In genomic region chr7:67589178-67589577, GRCh38 we compare ENCODE assay signal across 13 cellular contexts.
DNase-seq lines count a peak whose midpoint lies in the region; ATAC-seq, FAIRE-seq and TF ChIP-seq lines count a peak whose summit lies in the region.
"Had no signal": no experiment of that assay in that cellular context is flagged by ENCODE, and none has a peak within 500 bp of the region (broad histone marks: within the 10 kb centered on the region; RNA-seq: fewer than 3 reads in every experiment).

No MANE protein-coding gene starts in this region.

- no peak for TF ChIP-seq RAD21 in K562 (CRISPR knock-in tag; conservative IDR thresholded peaks at IDR 0.05 in 1 of 2, IDR thresholded peaks at IDR 0.05 in 1 of 2)
- no peak for TF ChIP-seq RAD21 in neural cell (conservative IDR thresholded peaks at IDR 0.05)

- H3K4me2 ChIP-seq in K562 (ENCODE audit: insufficient read depth, low read length) (no peak overlapping the region), neural cell (ENCODE audit: low read length) (peak overlapping the region; percentile 8), PC-9 (no peak overlapping the region)
- H3K4me2 ChIP-seq: A549 had no signal

- H3K4me3 ChIP-seq in K562 (no peak overlapping the region), neural cell (ENCODE audit: low read length) (peak overlapping the region; percentile 35), PC-9 (no peak overlapping the region)
- H3K4me3 ChIP-seq: A549, GM23248 had no signal

- H3K27me3 ChIP-seq in K562 (ENCODE audit: control insufficient read depth in 2 of 2, insufficient read depth in 2 of 2, low read length in 2 of 2): peaks cover 0 to 6% of the 10 kb centered on the region in 2 experiments; a peak in 1 of 5 replicates
- no peaks in the 10 kb centered on the region for H3K27me3 ChIP-seq in neural cell (ENCODE audit: insufficient read depth, low read depth, low read length)
- H3K27me3 ChIP-seq in PC-9 (ENCODE audit: insufficient read depth, low read depth): 0 out of 2 replicates have a peak, but pooled peaks cover 6% of the 10 kb centered on the region

- POLR2A ChIA-PET in K562 (lab: Yijun Ruan, JAX): interaction anchor here (0.7 kb wide), 1 partner anchor 8 kb away, joined by 3 read pairs; no protein-coding TSS in a partner anchor
- POLR2A ChIA-PET in PC-9 (lab: Charles Lee; ENCODE audit: unreplicated experiment): no interaction called here

- no peak overlapping the region for H2AFZ ChIP-seq in K562 (ENCODE audit: low read depth, low read length)
- H2AFZ ChIP-seq in neural cell (ENCODE audit: low read depth, low read length): no peak overlapping the region
- no peak overlapping the region for H2AFZ ChIP-seq in PC-9
- H2AFZ ChIP-seq: GM23248 had no signal

- H3K9me2 ChIP-seq in neural cell (ENCODE audit: insufficient read depth, low read length): no peaks in the 10 kb centered on the region
- H3K9me2 ChIP-seq in PC-9 (ENCODE audit: insufficient read depth): no peaks in the 10 kb centered on the region

- WGBS in K562 (ENCODE audit: insufficient coverage, low coverage, missing lambda C conversion rate): 4% methylated on average over 10 of the region's 10 CpGs

- H3K27ac ChIP-seq in K562 (ENCODE audit: extremely low read depth, low read depth, low read length): no peak overlapping the region
- H3K27ac ChIP-seq in neural cell (ENCODE audit: low read length): peak overlapping the region; percentile 66
- no peak overlapping the region for H3K27ac ChIP-seq in PC-9
- H3K27ac ChIP-seq: A549, GM23248 had no signal

- peak; percentile 13 for DNase-seq in Ammon's horn (ENCODE audit: low spot score)
- peak; percentile 3 for DNase-seq in COR-L47 (lab: John Stamatoyannopoulos, UW)
- DNase-seq in K562 (ENCODE audit: extremely low read depth in 1 of 4, low spot score in 3 of 4): no peak
- no peak for DNase-seq in PC-9
- DNase-seq: Caco-2; CD8-positive, alpha-beta T cell; GM23248; H7 had no signal

- in situ Hi-C loops in K562 (cut with MboI): no loop called here

- H3K36me3 ChIP-seq in K562 (ENCODE audit: control insufficient read depth, insufficient read depth, low read length): no peaks in the 10 kb centered on the region
- H3K36me3 ChIP-seq in neural cell (ENCODE audit: insufficient read depth, low read length): no peaks in the 10 kb centered on the region
- H3K36me3 ChIP-seq in PC-9 (ENCODE audit: low read depth): no peaks in the 10 kb centered on the region

- H3F3A ChIP-seq in neural cell (ENCODE audit: insufficient read depth, low read length, poor library complexity, severe bottlenecking) (no peaks in the 10 kb centered on the region), PC-9 (ENCODE audit: insufficient read depth, low read depth) (no peaks in the 10 kb centered on the region)

- H3K9me1 ChIP-seq in K562 (ENCODE audit: control insufficient read depth, insufficient read depth, low read length): no peaks in the 10 kb centered on the region

- TF ChIP-seq POLR2A in K562 (conservative IDR thresholded peaks at IDR 0.05): no peak

- TF ChIP-seq EP300 in K562 (IDR thresholded peaks at IDR 0.05; ENCODE audit: low read length) (no peak), neural cell (conservative IDR thresholded peaks at IDR 0.05; ENCODE audit: poor library complexity, severe bottlenecking) (peak; percentile 57)

- ATAC-seq in K562 (no peak), HG02623 (IDR thresholded peaks at IDR 0.05; ENCODE audit: unreplicated experiment) (no peak)
- ATAC-seq: A549; CD8-positive, alpha-beta T cell had no signal

- intact Hi-C loops in K562 (cut with micrococcal nuclease) (no loop called here), PC-9 (cut with micrococcal nuclease; ENCODE audit: unreplicated experiment) (no loop called here)

- H3K79me2 ChIP-seq in K562 (ENCODE audit: control insufficient read depth, insufficient read depth, low read length): no peaks in the 10 kb centered on the region
- no peaks in the 10 kb centered on the region for H3K79me2 ChIP-seq in neural cell (replicated peaks; ENCODE audit: insufficient read depth, low read length)
- H3K79me2 ChIP-seq in PC-9 (ENCODE audit: low read depth): no peaks in the 10 kb centered on the region

- H3K9me3 ChIP-seq in K562 (replicated peaks; ENCODE audit: control insufficient read depth, insufficient read depth, low read depth, low read length): 0 out of 2 replicates have a peak, but pooled peaks cover 2% of the 10 kb centered on the region
- no peaks in the 10 kb centered on the region for H3K9me3 ChIP-seq in neural cell (ENCODE audit: low read length)
- no peaks in the 10 kb centered on the region for H3K9me3 ChIP-seq in PC-9 (ENCODE audit: insufficient read depth, low read depth)

- H4K20me1 ChIP-seq in K562 (replicated peaks; ENCODE audit: control insufficient read depth, insufficient read depth, low read length) (no peaks in the 10 kb centered on the region), neural cell (ENCODE audit: insufficient read depth) (no peaks in the 10 kb centered on the region), PC-9 (ENCODE audit: insufficient read depth) (no peaks in the 10 kb centered on the region)

- H3K9ac ChIP-seq in K562 (ENCODE audit: insufficient read depth in 1 of 2, low read depth in 2 of 2, low read length in 2 of 2) (no peak overlapping the region), neural cell (ENCODE audit: low read length) (no peak overlapping the region)
- H3K9ac ChIP-seq: GM23248 had no signal

- no TSS peak for BruUV-seq in K562 (replicated peaks; lab: Mats Ljungman, UMichigan)
- BruUV-seq in PC-9 (replicated peaks; lab: Mats Ljungman, UMichigan): no TSS peak

- no peak for FAIRE-seq in K562 (lab: Jason Lieb, UNC)
- FAIRE-seq: A549, G401.6, GM12891 had no signal

- no peak for TF ChIP-seq CTCF in K562 (IDR thresholded peaks at IDR 0.05 in 2 of 3, conservative IDR thresholded peaks at IDR 0.05 in 1 of 3; ENCODE audit: insufficient read depth in 2 of 3, low read depth in 1 of 3, low read length in 3 of 3)
- TF ChIP-seq CTCF in neural cell (IDR thresholded peaks at IDR 0.05; ENCODE audit: poor library complexity, severe bottlenecking): no peak
- TF ChIP-seq CTCF in PC-9 (conservative IDR thresholded peaks at IDR 0.05): no peak

- H3K4me1 ChIP-seq in K562 (replicated peaks in 1 of 2; ENCODE audit: control insufficient read depth in 2 of 2, insufficient read depth in 2 of 2, low read length in 2 of 2): no peaks in the 10 kb centered on the region
- no peaks in the 10 kb centered on the region for H3K4me1 ChIP-seq in PC-9 (replicated peaks; ENCODE audit: insufficient read depth)
- H3K4me1 ChIP-seq: A549, Caco-2 had no signal

- CTCF ChIA-PET in K562 (lab: Yijun Ruan, JAX; ENCODE audit: low intra/inter-chr PET ratio) (no interaction called here), PC-9 (lab: Charles Lee) (no interaction called here)

TF ChIP-seq in K562, 482 proteins besides CTCF, POLR2A, EP300 and RAD21:
- TF ChIP-seq ARID1B (IDR thresholded peaks at IDR 0.05) (no peak), RFX1 (IDR thresholded peaks at IDR 0.05) (peak; percentile 36; the same call in 1 of the 2 replicates)

TF ChIP-seq in neural cell, 6 proteins besides CTCF, POLR2A, EP300 and RAD21:
- TF ChIP-seq POLR2AphosphoS5 (IDR thresholded peaks at IDR 0.05) (peak; percentile 43), EZH2 (IDR thresholded peaks at IDR 0.05; ENCODE audit: borderline replicate concordance, insufficient read depth, low read length, poor library complexity, severe bottlenecking) (no peak)

Comparison
In these comparisons a context has a peak if more than half of its experiments do, and no peak if none do; other contexts are left out.
1. DNase-seq: peak in Ammon's horn (single experiment) and COR-L47 (single experiment); none in K562 (0 of 4) and PC-9 (0 of 2).